ENCODE assay signal across 8 cellular contexts in genomic region chr17:37642706-37643105, GRCh38. TPM values are rescaled to one million over a fixed set of nuclear protein-coding genes. Genes with fewer than 3 reads are reported as not detected.
A peak's percentile ranks its signal among the peaks of the same experiment; 100 is the strongest.
DNase-seq lines count a peak whose midpoint lies in the region; ATAC-seq and TF ChIP-seq lines count a peak whose summit lies in the region.

No MANE protein-coding gene starts in this region.

- no peak for TF ChIP-seq CTCF in WI38 (IDR thresholded peaks at IDR 0.05; ENCODE audit: low read depth, low read length)
- no peak for TF ChIP-seq CTCF in gastroesophageal sphincter (IDR thresholded peaks at IDR 0.05)
- no peak for TF ChIP-seq CTCF in parathyroid adenoma (IDR thresholded peaks at IDR 0.05)

- peak overlapping the region; percentile 31 for H3K9ac ChIP-seq in parathyroid adenoma

- H3K27me3 ChIP-seq in HAP-1 (ENCODE audit: low read depth) (peaks cover 33% of the 10 kb centered on the region), gastroesophageal sphincter (peaks cover 17% of the 10 kb centered on the region), parathyroid adenoma (ENCODE audit: control insufficient read depth, insufficient read depth, low read length) (no peaks in the 10 kb centered on the region)

- ATAC-seq in gastroesophageal sphincter (no peak), GM18909 (IDR thresholded peaks at IDR 0.05; ENCODE audit: poor library complexity, unreplicated experiment) (no peak)

- DNase-seq in AG08396 (ENCODE audit: low spot score) (peak; percentile 13), HAP-1 (ENCODE audit: low spot score in 2 of 2) (no peak), cortex of kidney (lab: John Stamatoyannopoulos, UW) (no peak), DMS153 treated with DMSO at 0.1 percent for 48 hours (lab: John Stamatoyannopoulos, UW; ENCODE audit: unreplicated experiment) (no peak)

- TF ChIP-seq EP300 in gastroesophageal sphincter (IDR thresholded peaks at IDR 0.05) = no peak

- no peak for TF ChIP-seq POLR2A in gastroesophageal sphincter (IDR thresholded peaks at IDR 0.05)

- H2AFZ ChIP-seq in parathyroid adenoma = peak overlapping the region; percentile 92

- 0 to 2% methylated on average over 7 to 8 of the region's 8 CpGs for WGBS in gastroesophageal sphincter (ENCODE audit: low coverage in 1 of 2), 2 donors

- H3K79me2 ChIP-seq in parathyroid adenoma = peaks cover 9% of the 10 kb centered on the region

- H3K4me1 ChIP-seq in HAP-1 (peaks cover 6% of the 10 kb centered on the region), gastroesophageal sphincter (peaks cover 0 to 46% (median 6%) of the 10 kb centered on the region in 3 donors), parathyroid adenoma (peaks cover 5% of the 10 kb centered on the region)

- in situ Hi-C loops in HAP-1 (cut with MboI; ENCODE audit: low sequenced_read_pairs) = no loop called here

- peak overlapping the region; percentile 68 to 92 (median 91) for H3K27ac ChIP-seq in gastroesophageal sphincter
- peak overlapping the region; percentile 74 for H3K27ac ChIP-seq in parathyroid adenoma

- H3K9me3 ChIP-seq in HAP-1 (no peaks in the 10 kb centered on the region), gastroesophageal sphincter (no peaks in the 10 kb centered on the region), parathyroid adenoma (ENCODE audit: control insufficient read depth, low read length) (no peaks in the 10 kb centered on the region)

- peak overlapping the region; percentile 73 for H3K4me2 ChIP-seq in parathyroid adenoma (ENCODE audit: low read length)

- peak overlapping the region; percentile 88 for H3K4me3 ChIP-seq in HAP-1
- peak overlapping the region; percentile 85 for H3K4me3 ChIP-seq in WI38 (ENCODE audit: low read depth, low read length)
- peak overlapping the region; percentile 62 to 77 for H3K4me3 ChIP-seq in gastroesophageal sphincter
- H3K4me3 ChIP-seq in parathyroid adenoma (ENCODE audit: low read depth, low read length) = peak overlapping the region; percentile 84

- H3K36me3 ChIP-seq in HAP-1 (replicated peaks) = peaks cover 23% of the 10 kb centered on the region
- H3K36me3 ChIP-seq in gastroesophageal sphincter = peaks cover 0 to 32% of the 10 kb centered on the region in 2 donors
- no peaks in the 10 kb centered on the region for H3K36me3 ChIP-seq in parathyroid adenoma (ENCODE audit: control insufficient read depth, insufficient read depth, low read length)

RNA-seq across cellular contexts. Expression of gene DDX52, which starts 0.5 kb away (rescaled TPM):
- 10 to 100 TPM; 16.4 to 29.9 (median 18.3) TPM for total RNA-seq in gastroesophageal sphincter

RNA-seq across cellular contexts. Expression of gene SYNRG, which starts 33.5 kb away (rescaled TPM):
- total RNA-seq in gastroesophageal sphincter = 10 to 100 TPM; 11.9 to 29.9 (median 16.8) TPM
